In genomic region chr5:1065143-1065750, GRCh38 we compare ENCODE assay signal across 16 cellular contexts. TPM values are rescaled to one million over a fixed set of nuclear protein-coding genes. Genes with fewer than 3 reads are reported as not detected.
"Had no signal": no experiment of that assay in that cellular context is flagged by ENCODE, and none has a peak within 500 bp of the region (broad histone marks: within the 10 kb centered on the region; RNA-seq: fewer than 3 reads in every experiment).

No MANE protein-coding gene starts in this region.

- H3K9me3 Mint-ChIP-seq: dendritic cell treated with granulocyte-macrophage colony-stimulating factor and Interleukin-4, amounts not matched to agents 40 ng/mL and 50 ng/mL, for 4 days; immature natural killer cell; naive thymus-derived CD8-positive, alpha-beta T cell; stimulated activated naive CD8-positive, alpha-beta T cell treated with anti-CD3 and anti-CD28 coated beads, Interleukin-15, Interleukin-2, amounts not matched to agents 100 ng/mL and 50 ng/mL, for 24 hours; T-helper 2 cell treated with Interferon-gamma antibody and Interleukin-4, amounts not matched to agents 5 μg/mL and 100 μg/mL, for 36 hours had no signal

- H3K27me3 ChIP-seq: esophagus squamous epithelium, suprapubic skin, transverse colon, vagina had no signal

- H3K36me3 Mint-ChIP-seq: immature natural killer cell had no signal

- H3K4me1 Mint-ChIP-seq: immature natural killer cell; naive thymus-derived CD8-positive, alpha-beta T cell had no signal

- H3K27me3 Mint-ChIP-seq: activated naive CD8-positive, alpha-beta T cell; dendritic cell treated with granulocyte-macrophage colony-stimulating factor and Interleukin-4, amounts not matched to agents 40 ng/mL and 50 ng/mL, for 4 days; naive thymus-derived CD8-positive, alpha-beta T cell; stimulated activated naive CD8-positive, alpha-beta T cell treated with anti-CD3 and anti-CD28 coated beads, Interleukin-15, Interleukin-2, amounts not matched to agents 100 ng/mL and 50 ng/mL, for 24 hours had no signal

- H3K27ac Mint-ChIP-seq: activated naive CD8-positive, alpha-beta T cell; dendritic cell treated with granulocyte-macrophage colony-stimulating factor and Interleukin-4, amounts not matched to agents 40 ng/mL and 50 ng/mL, for 4 days; stimulated activated naive CD8-positive, alpha-beta T cell treated with anti-CD3 and anti-CD28 coated beads, Interleukin-15, Interleukin-2, amounts not matched to agents 100 ng/mL and 50 ng/mL, for 24 hours had no signal

- H3K4me3 ChIP-seq: esophagus squamous epithelium, suprapubic skin, transverse colon, vagina had no signal

- ATAC-seq: naive thymus-derived CD8-positive, alpha-beta T cell had no signal

- H3K9me3 ChIP-seq: esophagus squamous epithelium, suprapubic skin, transverse colon, vagina had no signal

- H3K4me1 ChIP-seq: esophagus squamous epithelium, suprapubic skin, transverse colon, vagina had no signal

- H3K4me3 Mint-ChIP-seq: activated naive CD8-positive, alpha-beta T cell; dendritic cell treated with granulocyte-macrophage colony-stimulating factor and Interleukin-4, amounts not matched to agents 40 ng/mL and 50 ng/mL, for 4 days; immature natural killer cell; naive thymus-derived CD8-positive, alpha-beta T cell; stimulated activated naive CD8-positive, alpha-beta T cell treated with anti-CD3 and anti-CD28 coated beads, Interleukin-15, Interleukin-2, amounts not matched to agents 100 ng/mL and 50 ng/mL, for 24 hours; T-helper 2 cell treated with Interferon-gamma antibody and Interleukin-4, amounts not matched to agents 5 μg/mL and 100 μg/mL, for 36 hours had no signal

- H3K27ac ChIP-seq: esophagus squamous epithelium, suprapubic skin, transverse colon, vagina had no signal

- DNase-seq: activated CD4-positive, alpha-beta T cell treated with anti-CD3 and anti-CD28 coated beads, Interleukin-2, amount 50 U/mL, for 4 hours; activated gamma-delta T cell; effector CD8-positive, alpha-beta T cell; esophagus squamous epithelium; immature natural killer cell; stimulated activated CD4-positive, alpha-beta T cell treated with anti-CD3 and anti-CD28 coated beads, Interleukin-1b, Interleukin-23, amount 100 ng/mL, for 48 hours; transverse colon had no signal

RNA-seq across cellular contexts. Expression of gene NKD2, which starts 56.6 kb away (rescaled TPM):
- total RNA-seq: chondrocyte; endothelial cell of umbilical vein; naive thymus-derived CD8-positive, alpha-beta T cell had no signal
